9 cellular contexts compared by ENCODE assay signal in the genomic region with DNA sequence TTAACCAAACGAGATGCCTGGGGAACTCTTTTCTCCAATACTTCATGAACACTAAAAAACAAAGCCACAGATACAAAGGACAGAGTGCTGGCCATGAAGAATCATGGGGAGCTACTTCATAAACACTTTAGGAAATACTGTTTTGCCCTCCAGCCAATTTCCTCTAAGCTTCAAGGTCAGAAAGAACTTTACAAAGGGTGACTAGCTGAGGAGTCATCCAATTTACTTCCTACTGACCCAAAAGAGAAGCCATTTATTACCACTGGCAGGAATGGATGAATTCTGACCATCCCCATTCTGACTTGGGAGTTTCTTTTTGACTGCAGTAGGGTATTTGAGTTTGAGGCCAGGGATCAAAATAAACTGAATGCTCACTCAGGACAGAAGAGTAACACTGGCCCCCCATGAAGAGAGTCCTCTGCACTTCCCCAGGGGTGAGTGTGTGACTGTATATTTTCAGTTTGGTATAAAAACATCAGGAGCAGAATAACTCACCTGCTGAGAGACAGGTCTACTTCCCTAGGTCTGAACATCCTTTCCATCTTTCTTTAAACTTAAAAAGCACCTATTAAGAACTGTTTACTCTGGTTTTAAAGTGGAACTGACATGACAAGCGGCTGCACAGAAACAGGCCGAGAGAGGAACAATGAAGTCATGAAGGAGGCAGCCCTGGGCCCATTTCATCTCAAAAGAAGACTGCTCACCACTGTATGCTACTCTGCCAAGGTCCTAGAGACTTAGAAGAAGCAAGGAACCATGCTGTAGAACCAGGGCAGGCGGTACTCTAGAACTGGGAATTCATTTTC.
DNase-seq lines count a peak whose midpoint lies in the region; ATAC-seq and TF ChIP-seq lines count a peak whose summit lies in the region.
"Had no signal": no experiment of that assay in that cellular context is flagged by ENCODE, and none has a peak within 500 bp of the region (broad histone marks: within the 10 kb centered on the region; RNA-seq: fewer than 3 reads in every experiment).

No MANE protein-coding gene starts in this region.

- no peak overlapping the region for H3K27ac ChIP-seq in coronary artery

- no peak overlapping the region for H3K4me3 ChIP-seq in coronary artery

- TF ChIP-seq CTCF in coronary artery (IDR thresholded peaks at IDR 0.05): no peak

- H3K9me3 Mint-ChIP-seq in T-helper 2 cell treated with Interferon-gamma antibody and Interleukin-4, amounts not matched to agents 5 μg/mL and 100 μg/mL, for 36 hours: no peaks in the 10 kb centered on the region

- peak overlapping the region; percentile 75 for H3K4me3 Mint-ChIP-seq in T-helper 2 cell treated with Interferon-gamma antibody and Interleukin-4, amounts not matched to agents 5 μg/mL and 100 μg/mL, for 36 hours

- DNase-seq in ELR (ENCODE audit: low read depth) (peak; percentile 75), foreskin melanocyte (peak; percentile 43), SKM-1 treated with dmso at 0.1 percent for 144 hours (lab: John Stamatoyannopoulos, UW; ENCODE audit: unreplicated experiment) (no peak), coronary artery (ENCODE audit: low spot score) (no peak)
- no peak for DNase-seq in T-helper 2 cell treated with Interferon-gamma antibody and Interleukin-4, amounts not matched to agents 5 μg/mL and 100 μg/mL, for 36 hours (ENCODE audit: low spot score)
- no peak for DNase-seq in stimulated activated CD4-positive, alpha-beta T cell treated with anti-CD3 and anti-CD28 coated beads, Interleukin-2, amount 100 ng/mL, for 24 hours
- DNase-seq: DMS79 had no signal

- ATAC-seq in GM21723 (IDR thresholded peaks at IDR 0.05; ENCODE audit: unreplicated experiment) (peak; percentile 1), HG02642 (IDR thresholded peaks at IDR 0.05; ENCODE audit: poor library complexity, unreplicated experiment) (no peak)

- H3K27me3 Mint-ChIP-seq in T-helper 2 cell treated with Interferon-gamma antibody and Interleukin-4, amounts not matched to agents 5 μg/mL and 100 μg/mL, for 36 hours (ENCODE audit: low read depth): no peaks in the 10 kb centered on the region

- peaks cover 84% of the 10 kb centered on the region for H3K4me1 Mint-ChIP-seq in T-helper 2 cell treated with Interferon-gamma antibody and Interleukin-4, amounts not matched to agents 5 μg/mL and 100 μg/mL, for 36 hours (ENCODE audit: low read depth)

- peaks cover 40% of the 10 kb centered on the region for H3K36me3 Mint-ChIP-seq in T-helper 2 cell treated with Interferon-gamma antibody and Interleukin-4, amounts not matched to agents 5 μg/mL and 100 μg/mL, for 36 hours (ENCODE audit: low read depth)

- peak overlapping the region; percentile 97 for H3K27ac Mint-ChIP-seq in T-helper 2 cell treated with Interferon-gamma antibody and Interleukin-4, amounts not matched to agents 5 μg/mL and 100 μg/mL, for 36 hours

Comparison
In these comparisons a context has a peak if more than half of its experiments do, and no peak if none do; other contexts are left out.
1. DNase-seq: peak in ELR (single experiment) and foreskin melanocyte (single experiment); none in T-helper 2 cell treated with Interferon-gamma antibody and Interleukin-4, amounts not matched to agents 5 μg/mL and 100 μg/mL, for 36 hours (single experiment), SKM-1 treated with dmso at 0.1 percent for 144 hours (single experiment), stimulated activated CD4-positive, alpha-beta T cell treated with anti-CD3 and anti-CD28 coated beads, Interleukin-2, amount 100 ng/mL, for 24 hours (0 of 2) and coronary artery (single experiment).